ENCODE assay signal across 19 cellular contexts in genomic region chr11:102314784-102315183, GRCh38. TPM values are rescaled to one million over a fixed set of nuclear protein-coding genes. Genes with fewer than 3 reads are reported as not detected.
DNase-seq lines count a peak whose midpoint lies in the region; ATAC-seq and TF ChIP-seq lines count a peak whose summit lies in the region.
"Had no signal": no experiment of that assay in that cellular context is flagged by ENCODE, and none has a peak within 500 bp of the region (broad histone marks: within the 10 kb centered on the region; RNA-seq: fewer than 3 reads in every experiment).

No MANE protein-coding gene starts in this region.

- peaks cover 19% of the 10 kb centered on the region for H3K36me3 Mint-ChIP-seq in CD4-positive, CD25-positive, alpha-beta regulatory T cell
- H3K36me3 Mint-ChIP-seq in GM23338 (ENCODE audit: low read depth), result no peaks in the 10 kb centered on the region
- peaks cover 37% of the 10 kb centered on the region for H3K36me3 Mint-ChIP-seq in activated T-helper 2 cell treated with anti-CD3 and anti-CD28 coated beads, Interferon-gamma antibody, Interleukin-2, Interleukin-4, amounts not matched to agents 10 μg/mL and 5 μg/mL and 100 μg/mL, durations not matched to agents 14 hours and 24 hours and 36 hours (ENCODE audit: low read depth)
- peaks cover 0 to 23% (median 8%) of the 10 kb centered on the region in 5 donors for H3K36me3 Mint-ChIP-seq in naive thymus-derived CD4-positive, alpha-beta T cell
- H3K36me3 Mint-ChIP-seq: mesothelial cell of epicardium had no signal

- H2AFZ ChIP-seq in GM23338, result peak overlapping the region; percentile 38; the same call in 1 of the 2 replicates

- no peaks in the 10 kb centered on the region for H3K9me2 ChIP-seq in GM23338 (ENCODE audit: insufficient read depth)

- H3K36me3 ChIP-seq in CD4-positive, CD25-positive, alpha-beta regulatory T cell (ENCODE audit: control insufficient read depth, insufficient read depth, low read length), result peaks cover 3% of the 10 kb centered on the region
- no peaks in the 10 kb centered on the region for H3K36me3 ChIP-seq in GM23338 (ENCODE audit: insufficient read depth)
- no peaks in the 10 kb centered on the region for H3K36me3 ChIP-seq in naive thymus-derived CD4-positive, alpha-beta T cell (ENCODE audit: control insufficient read depth in 2 of 3, insufficient read depth in 3 of 3, low read length in 3 of 3)
- H3K36me3 ChIP-seq: ovary had no signal

- no peak for DNase-seq in CD4-positive, CD25-positive, alpha-beta regulatory T cell
- DNase-seq in GM23338 (ENCODE audit: low spot score) (no peak), caudate nucleus (lab: John Stamatoyannopoulos, UW) (no peak), AG08396 (ENCODE audit: low spot score) (no peak)
- DNase-seq in activated T-helper 2 cell treated with anti-CD3 and anti-CD28 coated beads, Interferon-gamma antibody, Interleukin-2, Interleukin-4, amounts not matched to agents 10 μg/mL and 5 μg/mL and 100 μg/mL, durations not matched to agents 14 hours and 24 hours and 36 hours (ENCODE audit: low spot score), result no peak
- DNase-seq in naive thymus-derived CD4-positive, alpha-beta T cell, result no peak
- DNase-seq: C1 segment of cervical spinal cord, cerebellar nuclear complex, EL, HFFc6, NCI-H2029, NCI-H524 treated with DMSO at 0.1 percent for 48 hours, ovary, T-helper 9 cell, testis had no signal

- no peaks in the 10 kb centered on the region for H3K79me2 ChIP-seq in GM23338 (replicated peaks; ENCODE audit: insufficient read depth)

- no peaks in the 10 kb centered on the region for H3K9me3 ChIP-seq in CD4-positive, CD25-positive, alpha-beta regulatory T cell (ENCODE audit: control insufficient read depth in 2 of 2, low read length in 2 of 2)
- no peaks in the 10 kb centered on the region for H3K9me3 ChIP-seq in naive thymus-derived CD4-positive, alpha-beta T cell (ENCODE audit: control insufficient read depth in 2 of 3, low read length in 3 of 3)
- H3K9me3 ChIP-seq: ovary, testis had no signal

- intact Hi-C loops in activated T-helper 2 cell treated with anti-CD3 and anti-CD28 coated beads, Interferon-gamma antibody, Interleukin-2, Interleukin-4, amounts not matched to agents 10 μg/mL and 5 μg/mL and 100 μg/mL, durations not matched to agents 14 hours and 24 hours and 36 hours (cut with micrococcal nuclease), result loop anchor here (5.0 to 10.0 kb wide), 2 partner anchors 283 to 710 kb away; no protein-coding TSS in a partner anchor
- intact Hi-C loops in naive thymus-derived CD4-positive, alpha-beta T cell (cut with micrococcal nuclease), result loop anchor here in 1 of 2 donors (5.0 kb wide), 1 partner anchor 248 kb away; no protein-coding TSS in a partner anchor

- ATAC-seq in CD4-positive, CD25-positive, alpha-beta regulatory T cell (ENCODE audit: low read depth in 2 of 2), result no peak
- ATAC-seq in GM23338 (no peak), HG02973 (IDR thresholded peaks at IDR 0.05; ENCODE audit: unreplicated experiment) (no peak), HG03457 (IDR thresholded peaks at IDR 0.05; ENCODE audit: unreplicated experiment) (no peak)
- no peak for ATAC-seq in naive thymus-derived CD4-positive, alpha-beta T cell

- H3K27me3 Mint-ChIP-seq in CD4-positive, CD25-positive, alpha-beta regulatory T cell, result peaks cover 4% of the 10 kb centered on the region
- peaks cover 10% of the 10 kb centered on the region for H3K27me3 Mint-ChIP-seq in GM23338 (ENCODE audit: insufficient read depth, low read depth, poor library complexity)
- H3K27me3 Mint-ChIP-seq in activated T-helper 2 cell treated with anti-CD3 and anti-CD28 coated beads, Interferon-gamma antibody, Interleukin-2, Interleukin-4, amounts not matched to agents 10 μg/mL and 5 μg/mL and 100 μg/mL, durations not matched to agents 14 hours and 24 hours and 36 hours (ENCODE audit: low read depth), result no peaks in the 10 kb centered on the region
- peaks cover 0 to 2% (median 0%) of the 10 kb centered on the region in 5 donors for H3K27me3 Mint-ChIP-seq in naive thymus-derived CD4-positive, alpha-beta T cell

- H3K4me1 Mint-ChIP-seq in CD4-positive, CD25-positive, alpha-beta regulatory T cell, result peaks cover 17 to 65% (median 42%) of the 10 kb centered on the region in 4 donors
- peaks cover 8% of the 10 kb centered on the region for H3K4me1 Mint-ChIP-seq in GM23338
- H3K4me1 Mint-ChIP-seq in activated T-helper 2 cell treated with anti-CD3 and anti-CD28 coated beads, Interferon-gamma antibody, Interleukin-2, Interleukin-4, amounts not matched to agents 10 μg/mL and 5 μg/mL and 100 μg/mL, durations not matched to agents 14 hours and 24 hours and 36 hours (ENCODE audit: low read depth), result peaks cover 44% of the 10 kb centered on the region
- peaks cover 32 to 81% (median 66%) of the 10 kb centered on the region in 7 donors for H3K4me1 Mint-ChIP-seq in naive thymus-derived CD4-positive, alpha-beta T cell

- CTCF ChIA-PET in naive thymus-derived CD4-positive, alpha-beta T cell (lab: Charles Lee), result interaction anchor here (0.9 to 17.6 kb wide), 3 partner anchors 8 to 46 kb away, joined by 3 to 354 read pairs (median 16); no protein-coding TSS in a partner anchor

- H3K4me1 ChIP-seq in CD4-positive, CD25-positive, alpha-beta regulatory T cell (ENCODE audit: control insufficient read depth, insufficient read depth, low read length, poor library complexity, severe bottlenecking), result peaks cover 56% of the 10 kb centered on the region
- no peaks in the 10 kb centered on the region for H3K4me1 ChIP-seq in GM23338 (ENCODE audit: insufficient read depth)
- H3K4me1 ChIP-seq in naive thymus-derived CD4-positive, alpha-beta T cell (ENCODE audit: control insufficient read depth in 2 of 2, insufficient read depth in 2 of 2, low read length in 2 of 2), result peaks cover 42% of the 10 kb centered on the region in 2 donors
- H3K4me1 ChIP-seq: testis had no signal

- POLR2A ChIA-PET in naive thymus-derived CD4-positive, alpha-beta T cell (lab: Charles Lee), result interaction anchor here (1.0 to 9.9 kb wide), 4 partner anchors 8 to 46 kb away, joined by 3 to 158 read pairs (median 64); no protein-coding TSS in a partner anchor

- no peak for TF ChIP-seq CTCF in GM23338 (conservative IDR thresholded peaks at IDR 0.05; ENCODE audit: low read depth in 2 of 2)

- H3K4me2 ChIP-seq in GM23338, result no peak overlapping the region

- H3K4me3 ChIP-seq in CD4-positive, CD25-positive, alpha-beta regulatory T cell (ENCODE audit: low read depth, low read length), result peak overlapping the region; percentile 37
- no peak overlapping the region for H3K4me3 ChIP-seq in GM23338
- no peak overlapping the region for H3K4me3 ChIP-seq in naive thymus-derived CD4-positive, alpha-beta T cell (ENCODE audit: low read length)
- H3K4me3 ChIP-seq: ovary, testis had no signal

- H3K27ac ChIP-seq in CD4-positive, CD25-positive, alpha-beta regulatory T cell (ENCODE audit: insufficient read depth, low read length, poor library complexity, severe bottlenecking), result peak overlapping the region; percentile 98
- no peak overlapping the region for H3K27ac ChIP-seq in GM23338 (ENCODE audit: low read depth)
- H3K27ac ChIP-seq in naive thymus-derived CD4-positive, alpha-beta T cell (ENCODE audit: low read depth, low read length), result peak overlapping the region; percentile 22
- no peak overlapping the region for H3K27ac ChIP-seq in caudate nucleus (ENCODE audit: low read depth, low read length)
- H3K27ac ChIP-seq: epithelial cell of prostate had no signal

- H3K4me3 Mint-ChIP-seq in CD4-positive, CD25-positive, alpha-beta regulatory T cell, result peak overlapping the region in 3 of 4 donors; percentile 61 to 93 (median 71)
- H3K4me3 Mint-ChIP-seq in GM23338, result no peak overlapping the region
- H3K4me3 Mint-ChIP-seq in activated T-helper 2 cell treated with anti-CD3 and anti-CD28 coated beads, Interferon-gamma antibody, Interleukin-2, Interleukin-4, amounts not matched to agents 10 μg/mL and 5 μg/mL and 100 μg/mL, durations not matched to agents 14 hours and 24 hours and 36 hours (ENCODE audit: low read depth), result no peak overlapping the region
- peak overlapping the region in 6 of 10 donors; percentile 5 to 54 (median 36) for H3K4me3 Mint-ChIP-seq in naive thymus-derived CD4-positive, alpha-beta T cell
- H3K4me3 Mint-ChIP-seq: HFFc6, mesothelial cell of epicardium had no signal

- no peaks in the 10 kb centered on the region for H4K20me1 ChIP-seq in GM23338 (replicated peaks; ENCODE audit: insufficient read depth)

- peak overlapping the region; percentile 83 to 100 (median 99) for H3K27ac Mint-ChIP-seq in CD4-positive, CD25-positive, alpha-beta regulatory T cell
- H3K27ac Mint-ChIP-seq in GM23338, result no peak overlapping the region
- H3K27ac Mint-ChIP-seq in activated T-helper 2 cell treated with anti-CD3 and anti-CD28 coated beads, Interferon-gamma antibody, Interleukin-2, Interleukin-4, amounts not matched to agents 10 μg/mL and 5 μg/mL and 100 μg/mL, durations not matched to agents 14 hours and 24 hours and 36 hours, result peak overlapping the region; percentile 54
- H3K27ac Mint-ChIP-seq in naive thymus-derived CD4-positive, alpha-beta T cell, result peak overlapping the region; percentile 44 to 99 (median 94)
- H3K27ac Mint-ChIP-seq: HFFc6, mesothelial cell of epicardium had no signal

- no peaks in the 10 kb centered on the region for H3K27me3 ChIP-seq in CD4-positive, CD25-positive, alpha-beta regulatory T cell (ENCODE audit: control insufficient read depth, insufficient read depth, low read length)
- H3K27me3 ChIP-seq in GM23338 (ENCODE audit: insufficient read depth), result peaks cover 4% of the 10 kb centered on the region; the same call in 1 of the 2 replicates
- H3K27me3 ChIP-seq in naive thymus-derived CD4-positive, alpha-beta T cell (ENCODE audit: control insufficient read depth in 2 of 2, insufficient read depth in 2 of 2, low read length in 2 of 2), result no peaks in the 10 kb centered on the region
- H3K27me3 ChIP-seq: ovary, testis had no signal

- H3F3A ChIP-seq in GM23338 (replicated peaks; ENCODE audit: low read depth), result no peaks in the 10 kb centered on the region

- H3K9me3 Mint-ChIP-seq in CD4-positive, CD25-positive, alpha-beta regulatory T cell, result peaks cover 0 to 4% (median 0%) of the 10 kb centered on the region in 7 donors
- H3K9me3 Mint-ChIP-seq in GM23338, result no peaks in the 10 kb centered on the region; the same call in 2 of the 3 replicates
- H3K9me3 Mint-ChIP-seq in activated T-helper 2 cell treated with anti-CD3 and anti-CD28 coated beads, Interferon-gamma antibody, Interleukin-2, Interleukin-4, amounts not matched to agents 10 μg/mL and 5 μg/mL and 100 μg/mL, durations not matched to agents 14 hours and 24 hours and 36 hours, result no peaks in the 10 kb centered on the region
- peaks cover 0 to 6% (median 0%) of the 10 kb centered on the region in 11 donors for H3K9me3 Mint-ChIP-seq in naive thymus-derived CD4-positive, alpha-beta T cell
- H3K9me3 Mint-ChIP-seq: HFFc6 had no signal

RNA-seq across cellular contexts. Expression of gene BIRC3, which starts 2.5 kb away (rescaled TPM):
- 239 TPM for total RNA-seq in CD4-positive, CD25-positive, alpha-beta regulatory T cell
- 100 to 1,000 TPM; 107 to 151 (median 118) TPM for polyA plus RNA-seq in CD4-positive, CD25-positive, alpha-beta regulatory T cell
- 0.03 TPM in 1 of 2 replicates, not detected in the other for total RNA-seq in GM23338 (2014; rRNA removed; shearing (Covaris generic))
- polyA plus RNA-seq in GM23338 (2016; fragmentation: Nextera tagmentation; extraction: Ambion mirVana), result 0.42 TPM in 1 of 2 replicates, not detected in the other
- total RNA-seq in activated T-helper 2 cell treated with anti-CD3 and anti-CD28 coated beads, Interferon-gamma antibody, Interleukin-2, Interleukin-4, amounts not matched to agents 10 μg/mL and 5 μg/mL and 100 μg/mL, durations not matched to agents 14 hours and 24 hours and 36 hours, result 217 and 221 TPM in 2 replicates
- total RNA-seq in naive thymus-derived CD4-positive, alpha-beta T cell, result 100 to 1,000 TPM in 3 of 5 experiments, 10 to 100 TPM in 2; 62.3 to 160 (median 128) TPM
- polyA plus RNA-seq in naive thymus-derived CD4-positive, alpha-beta T cell, result 10 to 100 TPM; 18.8 to 47.7 TPM

RNA-seq across cellular contexts. Expression of gene BIRC2, which starts 32.2 kb away (rescaled TPM):
- total RNA-seq in CD4-positive, CD25-positive, alpha-beta regulatory T cell, result 105 TPM
- polyA plus RNA-seq in CD4-positive, CD25-positive, alpha-beta regulatory T cell, result 10 to 100 TPM; 33.0 to 48.3 (median 44.9) TPM
- total RNA-seq in GM23338 (2014; rRNA removed; shearing (Covaris generic)), result 25.2 and 38.2 TPM in 2 replicates
- polyA plus RNA-seq in GM23338 (2016; fragmentation: Nextera tagmentation; extraction: Ambion mirVana), result 15.3 and 15.7 TPM in 2 replicates
- total RNA-seq in activated T-helper 2 cell treated with anti-CD3 and anti-CD28 coated beads, Interferon-gamma antibody, Interleukin-2, Interleukin-4, amounts not matched to agents 10 μg/mL and 5 μg/mL and 100 μg/mL, durations not matched to agents 14 hours and 24 hours and 36 hours, result 28.0 and 30.4 TPM in 2 replicates
- 100 to 1,000 TPM in 1 of 5 experiments, 10 to 100 TPM in 4; 37.5 to 103 (median 72.0) TPM for total RNA-seq in naive thymus-derived CD4-positive, alpha-beta T cell
- 10 to 100 TPM; 35.2 to 42.8 TPM for polyA plus RNA-seq in naive thymus-derived CD4-positive, alpha-beta T cell

Comparison
In these comparisons a context has a peak if more than half of its experiments do, and no peak if none do; other contexts are left out.
1. H3K27ac ChIP-seq: peak in CD4-positive, CD25-positive, alpha-beta regulatory T cell (single experiment) and naive thymus-derived CD4-positive, alpha-beta T cell (single experiment); none in GM23338 (single experiment) and caudate nucleus (single experiment).
2. H3K4me3 Mint-ChIP-seq: peak in CD4-positive, CD25-positive, alpha-beta regulatory T cell (3 of 4) and naive thymus-derived CD4-positive, alpha-beta T cell (6 of 10); none in GM23338 (single experiment) and activated T-helper 2 cell treated with anti-CD3 and anti-CD28 coated beads, Interferon-gamma antibody, Interleukin-2, Interleukin-4, amounts not matched to agents 10 μg/mL and 5 μg/mL and 100 μg/mL, durations not matched to agents 14 hours and 24 hours and 36 hours (single experiment).
3. RNA of gene BIRC3, which starts 2.5 kb away (total RNA-seq): 239 TPM in CD4-positive, CD25-positive, alpha-beta regulatory T cell (single experiment), 217 to 221 TPM in activated T-helper 2 cell treated with anti-CD3 and anti-CD28 coated beads, Interferon-gamma antibody, Interleukin-2, Interleukin-4, amounts not matched to agents 10 μg/mL and 5 μg/mL and 100 μg/mL, durations not matched to agents 14 hours and 24 hours and 36 hours and 62.3 to 160 TPM in naive thymus-derived CD4-positive, alpha-beta T cell; 0.03 TPM in GM23338; every median in the first group is over 10 times any median in the second.